In the genomic region with DNA sequence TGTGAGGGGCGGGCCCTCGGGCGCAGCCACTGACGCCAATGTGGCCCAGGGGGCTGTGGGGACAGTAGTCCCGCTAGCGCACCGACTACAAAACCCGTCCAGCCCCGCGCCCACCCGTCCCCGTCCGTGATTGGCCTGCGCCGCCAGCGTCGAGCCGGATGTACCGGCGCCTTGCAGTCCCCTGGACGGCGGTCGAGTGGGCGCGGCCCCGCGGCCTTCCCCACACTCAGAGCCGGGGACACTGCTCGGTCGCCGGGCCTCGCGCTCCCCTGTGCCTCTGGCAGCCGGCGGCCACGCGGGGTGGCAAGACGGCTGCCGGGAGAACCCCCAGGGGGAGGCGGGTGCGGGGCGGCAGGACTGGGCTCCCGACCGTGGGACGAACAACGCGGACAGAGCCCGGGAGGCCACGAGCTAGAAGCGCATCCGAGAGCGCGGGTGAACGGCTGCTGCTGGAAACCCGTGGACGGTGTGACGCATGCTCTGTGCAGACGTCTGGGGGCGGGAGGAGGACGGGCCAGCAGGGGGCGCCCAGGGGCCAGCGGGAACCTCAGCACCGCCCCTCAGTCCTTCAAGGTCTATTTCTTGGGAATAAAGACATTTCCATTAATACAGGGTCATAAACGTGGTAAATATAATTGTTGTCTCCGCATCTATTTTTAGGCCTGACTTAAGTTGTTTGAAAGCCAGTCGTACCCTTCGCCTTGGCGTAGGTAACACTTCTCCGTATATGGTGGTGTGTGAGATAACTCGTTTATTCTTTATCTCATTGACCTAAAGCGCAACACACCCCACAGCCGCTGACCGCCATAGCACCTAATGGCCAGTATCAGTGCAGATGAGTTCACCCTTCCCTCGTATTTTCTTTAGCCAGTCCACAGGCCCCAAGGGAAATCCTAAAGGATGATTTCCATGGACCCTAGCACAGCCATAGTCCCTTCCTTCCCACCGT, we compare ENCODE assay signal across 1 cellular context.
TF ChIP-seq lines count a peak whose summit lies in the region.

No MANE protein-coding gene starts in this region.

TF ChIP-seq in K562, 482 proteins besides CTCF, POLR2A, EP300 and RAD21 (continued from another document and continues in another):
- TF ChIP-seq, protein P1, sequence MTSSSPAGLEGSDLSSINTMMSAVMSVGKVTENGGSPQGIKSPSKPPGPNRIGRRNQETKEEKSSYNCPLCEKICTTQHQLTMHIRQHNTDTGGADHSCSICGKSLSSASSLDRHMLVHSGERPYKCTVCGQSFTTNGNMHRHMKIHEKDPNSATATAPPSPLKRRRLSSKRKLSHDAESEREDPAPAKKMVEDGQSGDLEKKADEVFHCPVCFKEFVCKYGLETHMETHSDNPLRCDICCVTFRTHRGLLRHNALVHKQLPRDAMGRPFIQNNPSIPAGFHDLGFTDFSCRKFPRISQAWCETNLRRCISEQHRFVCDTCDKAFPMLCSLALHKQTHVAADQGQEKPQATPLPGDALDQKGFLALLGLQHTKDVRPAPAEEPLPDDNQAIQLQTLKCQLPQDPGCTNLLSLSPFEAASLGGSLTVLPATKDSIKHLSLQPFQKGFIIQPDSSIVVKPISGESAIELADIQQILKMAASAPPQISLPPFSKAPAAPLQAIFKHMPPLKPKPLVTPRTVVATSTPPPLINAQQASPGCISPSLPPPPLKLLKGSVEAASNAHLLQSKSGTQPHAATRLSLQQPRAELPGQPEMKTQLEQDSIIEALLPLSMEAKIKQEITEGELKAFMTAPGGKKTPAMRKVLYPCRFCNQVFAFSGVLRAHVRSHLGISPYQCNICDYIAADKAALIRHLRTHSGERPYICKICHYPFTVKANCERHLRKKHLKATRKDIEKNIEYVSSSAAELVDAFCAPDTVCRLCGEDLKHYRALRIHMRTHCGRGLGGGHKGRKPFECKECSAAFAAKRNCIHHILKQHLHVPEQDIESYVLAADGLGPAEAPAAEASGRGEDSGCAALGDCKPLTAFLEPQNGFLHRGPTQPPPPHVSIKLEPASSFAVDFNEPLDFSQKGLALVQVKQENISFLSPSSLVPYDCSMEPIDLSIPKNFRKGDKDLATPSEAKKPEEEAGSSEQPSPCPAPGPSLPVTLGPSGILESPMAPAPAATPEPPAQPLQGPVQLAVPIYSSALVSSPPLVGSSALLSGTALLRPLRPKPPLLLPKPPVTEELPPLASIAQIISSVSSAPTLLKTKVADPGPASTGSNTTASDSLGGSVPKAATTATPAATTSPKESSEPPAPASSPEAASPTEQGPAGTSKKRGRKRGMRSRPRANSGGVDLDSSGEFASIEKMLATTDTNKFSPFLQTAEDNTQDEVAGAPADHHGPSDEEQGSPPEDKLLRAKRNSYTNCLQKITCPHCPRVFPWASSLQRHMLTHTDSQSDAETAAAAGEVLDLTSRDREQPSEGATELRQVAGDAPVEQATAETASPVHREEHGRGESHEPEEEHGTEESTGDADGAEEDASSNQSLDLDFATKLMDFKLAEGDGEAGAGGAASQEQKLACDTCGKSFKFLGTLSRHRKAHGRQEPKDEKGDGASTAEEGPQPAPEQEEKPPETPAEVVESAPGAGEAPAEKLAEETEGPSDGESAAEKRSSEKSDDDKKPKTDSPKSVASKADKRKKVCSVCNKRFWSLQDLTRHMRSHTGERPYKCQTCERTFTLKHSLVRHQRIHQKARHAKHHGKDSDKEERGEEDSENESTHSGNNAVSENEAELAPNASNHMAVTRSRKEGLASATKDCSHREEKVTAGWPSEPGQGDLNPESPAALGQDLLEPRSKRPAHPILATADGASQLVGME (CRISPR knock-in tag; IDR thresholded peaks at IDR 0.05) = 0 out of 2 replicates have a peak, but pooled peaks have one; percentile 31
- TF ChIP-seq, protein P2, sequence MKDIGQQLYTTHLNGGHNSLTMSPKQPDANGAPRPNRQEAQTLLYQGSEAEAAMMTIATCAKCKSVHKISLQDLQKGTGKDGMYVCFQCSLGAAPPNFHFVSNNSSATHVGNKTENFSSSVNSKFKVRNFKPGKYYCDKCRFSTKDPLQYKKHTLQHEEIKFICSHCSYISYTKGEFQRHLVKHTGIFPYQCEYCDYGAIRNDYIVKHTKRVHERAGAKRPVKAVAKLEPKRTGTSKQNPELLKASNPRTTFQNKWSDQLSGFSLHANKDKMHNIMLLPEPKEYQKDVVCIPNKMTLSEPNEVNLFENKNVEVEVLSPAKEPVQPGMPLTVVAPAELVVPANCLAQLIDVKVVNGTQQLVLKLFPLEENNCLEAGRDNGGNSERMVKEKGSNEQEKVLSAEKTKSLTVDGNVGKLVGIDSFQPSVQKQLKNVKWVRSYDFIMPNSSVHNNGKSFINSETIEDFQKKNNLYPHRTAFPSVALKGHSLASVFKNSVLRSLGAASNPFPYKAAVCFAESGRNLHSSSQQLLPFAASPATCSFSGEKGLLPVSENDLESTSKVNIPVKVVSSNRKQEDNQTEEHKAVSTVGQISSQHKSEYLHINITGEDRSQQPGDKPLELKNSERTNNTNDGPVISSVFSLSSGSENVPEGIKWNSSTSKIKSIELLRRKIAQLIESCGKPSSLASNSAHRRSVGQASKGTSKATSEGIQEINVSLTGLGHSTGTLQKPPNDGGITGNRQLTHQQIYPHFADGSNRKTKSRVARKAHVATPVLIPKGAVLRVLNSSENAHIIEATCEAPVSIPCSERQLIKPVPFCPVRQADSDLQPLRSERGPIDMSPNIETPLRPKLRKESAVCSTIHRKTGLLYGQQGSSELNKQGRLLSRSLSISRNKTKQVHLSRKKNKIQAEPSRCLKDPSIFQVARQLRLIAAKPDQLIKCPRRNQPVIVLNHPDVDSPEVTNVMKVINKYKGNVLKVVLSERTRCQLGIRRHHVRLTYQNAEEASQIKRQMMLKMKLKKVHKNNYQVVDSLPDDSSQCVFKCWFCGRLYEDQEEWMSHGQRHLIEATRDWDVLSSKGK (CRISPR knock-in tag; IDR thresholded peaks at IDR 0.05) = no peak
- peak; percentile 92 for TF ChIP-seq U2AF1 (optimal IDR thresholded peaks at IDR 0.05; ENCODE audit: low read depth, low read length)
- no peak; the same call in 1 of the 2 replicates for TF ChIP-seq ZNF175 (CRISPR knock-in tag; IDR thresholded peaks at IDR 0.05; ENCODE audit: low read depth)
- TF ChIP-seq, protein P3, sequence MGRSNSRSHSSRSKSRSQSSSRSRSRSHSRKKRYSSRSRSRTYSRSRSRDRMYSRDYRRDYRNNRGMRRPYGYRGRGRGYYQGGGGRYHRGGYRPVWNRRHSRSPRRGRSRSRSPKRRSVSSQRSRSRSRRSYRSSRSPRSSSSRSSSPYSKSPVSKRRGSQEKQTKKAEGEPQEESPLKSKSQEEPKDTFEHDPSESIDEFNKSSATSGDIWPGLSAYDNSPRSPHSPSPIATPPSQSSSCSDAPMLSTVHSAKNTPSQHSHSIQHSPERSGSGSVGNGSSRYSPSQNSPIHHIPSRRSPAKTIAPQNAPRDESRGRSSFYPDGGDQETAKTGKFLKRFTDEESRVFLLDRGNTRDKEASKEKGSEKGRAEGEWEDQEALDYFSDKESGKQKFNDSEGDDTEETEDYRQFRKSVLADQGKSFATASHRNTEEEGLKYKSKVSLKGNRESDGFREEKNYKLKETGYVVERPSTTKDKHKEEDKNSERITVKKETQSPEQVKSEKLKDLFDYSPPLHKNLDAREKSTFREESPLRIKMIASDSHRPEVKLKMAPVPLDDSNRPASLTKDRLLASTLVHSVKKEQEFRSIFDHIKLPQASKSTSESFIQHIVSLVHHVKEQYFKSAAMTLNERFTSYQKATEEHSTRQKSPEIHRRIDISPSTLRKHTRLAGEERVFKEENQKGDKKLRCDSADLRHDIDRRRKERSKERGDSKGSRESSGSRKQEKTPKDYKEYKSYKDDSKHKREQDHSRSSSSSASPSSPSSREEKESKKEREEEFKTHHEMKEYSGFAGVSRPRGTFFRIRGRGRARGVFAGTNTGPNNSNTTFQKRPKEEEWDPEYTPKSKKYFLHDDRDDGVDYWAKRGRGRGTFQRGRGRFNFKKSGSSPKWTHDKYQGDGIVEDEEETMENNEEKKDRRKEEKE (IDR thresholded peaks at IDR 0.05; ENCODE audit: borderline replicate concordance in 1 of 2, control insufficient read depth in 1 of 2, low read depth in 2 of 2, low read length in 1 of 2) = no peak; a peak in 1 of 4 replicates
- TF ChIP-seq POLR2H (tag; IDR thresholded peaks at IDR 0.05; ENCODE audit: low read depth) = peak; percentile 89
- TF ChIP-seq, protein P4, sequence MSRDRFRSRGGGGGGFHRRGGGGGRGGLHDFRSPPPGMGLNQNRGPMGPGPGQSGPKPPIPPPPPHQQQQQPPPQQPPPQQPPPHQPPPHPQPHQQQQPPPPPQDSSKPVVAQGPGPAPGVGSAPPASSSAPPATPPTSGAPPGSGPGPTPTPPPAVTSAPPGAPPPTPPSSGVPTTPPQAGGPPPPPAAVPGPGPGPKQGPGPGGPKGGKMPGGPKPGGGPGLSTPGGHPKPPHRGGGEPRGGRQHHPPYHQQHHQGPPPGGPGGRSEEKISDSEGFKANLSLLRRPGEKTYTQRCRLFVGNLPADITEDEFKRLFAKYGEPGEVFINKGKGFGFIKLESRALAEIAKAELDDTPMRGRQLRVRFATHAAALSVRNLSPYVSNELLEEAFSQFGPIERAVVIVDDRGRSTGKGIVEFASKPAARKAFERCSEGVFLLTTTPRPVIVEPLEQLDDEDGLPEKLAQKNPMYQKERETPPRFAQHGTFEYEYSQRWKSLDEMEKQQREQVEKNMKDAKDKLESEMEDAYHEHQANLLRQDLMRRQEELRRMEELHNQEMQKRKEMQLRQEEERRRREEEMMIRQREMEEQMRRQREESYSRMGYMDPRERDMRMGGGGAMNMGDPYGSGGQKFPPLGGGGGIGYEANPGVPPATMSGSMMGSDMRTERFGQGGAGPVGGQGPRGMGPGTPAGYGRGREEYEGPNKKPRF (IDR thresholded peaks at IDR 0.05; ENCODE audit: low read depth, low read length) = no peak
- TF ChIP-seq, protein P5, sequence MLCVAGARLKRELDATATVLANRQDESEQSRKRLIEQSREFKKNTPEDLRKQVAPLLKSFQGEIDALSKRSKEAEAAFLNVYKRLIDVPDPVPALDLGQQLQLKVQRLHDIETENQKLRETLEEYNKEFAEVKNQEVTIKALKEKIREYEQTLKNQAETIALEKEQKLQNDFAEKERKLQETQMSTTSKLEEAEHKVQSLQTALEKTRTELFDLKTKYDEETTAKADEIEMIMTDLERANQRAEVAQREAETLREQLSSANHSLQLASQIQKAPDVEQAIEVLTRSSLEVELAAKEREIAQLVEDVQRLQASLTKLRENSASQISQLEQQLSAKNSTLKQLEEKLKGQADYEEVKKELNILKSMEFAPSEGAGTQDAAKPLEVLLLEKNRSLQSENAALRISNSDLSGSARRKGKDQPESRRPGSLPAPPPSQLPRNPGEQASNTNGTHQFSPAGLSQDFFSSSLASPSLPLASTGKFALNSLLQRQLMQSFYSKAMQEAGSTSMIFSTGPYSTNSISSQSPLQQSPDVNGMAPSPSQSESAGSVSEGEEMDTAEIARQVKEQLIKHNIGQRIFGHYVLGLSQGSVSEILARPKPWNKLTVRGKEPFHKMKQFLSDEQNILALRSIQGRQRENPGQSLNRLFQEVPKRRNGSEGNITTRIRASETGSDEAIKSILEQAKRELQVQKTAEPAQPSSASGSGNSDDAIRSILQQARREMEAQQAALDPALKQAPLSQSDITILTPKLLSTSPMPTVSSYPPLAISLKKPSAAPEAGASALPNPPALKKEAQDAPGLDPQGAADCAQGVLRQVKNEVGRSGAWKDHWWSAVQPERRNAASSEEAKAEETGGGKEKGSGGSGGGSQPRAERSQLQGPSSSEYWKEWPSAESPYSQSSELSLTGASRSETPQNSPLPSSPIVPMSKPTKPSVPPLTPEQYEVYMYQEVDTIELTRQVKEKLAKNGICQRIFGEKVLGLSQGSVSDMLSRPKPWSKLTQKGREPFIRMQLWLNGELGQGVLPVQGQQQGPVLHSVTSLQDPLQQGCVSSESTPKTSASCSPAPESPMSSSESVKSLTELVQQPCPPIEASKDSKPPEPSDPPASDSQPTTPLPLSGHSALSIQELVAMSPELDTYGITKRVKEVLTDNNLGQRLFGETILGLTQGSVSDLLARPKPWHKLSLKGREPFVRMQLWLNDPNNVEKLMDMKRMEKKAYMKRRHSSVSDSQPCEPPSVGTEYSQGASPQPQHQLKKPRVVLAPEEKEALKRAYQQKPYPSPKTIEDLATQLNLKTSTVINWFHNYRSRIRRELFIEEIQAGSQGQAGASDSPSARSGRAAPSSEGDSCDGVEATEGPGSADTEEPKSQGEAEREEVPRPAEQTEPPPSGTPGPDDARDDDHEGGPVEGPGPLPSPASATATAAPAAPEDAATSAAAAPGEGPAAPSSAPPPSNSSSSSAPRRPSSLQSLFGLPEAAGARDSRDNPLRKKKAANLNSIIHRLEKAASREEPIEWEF (CRISPR knock-in tag; IDR thresholded peaks at IDR 0.05) = no peak
- TF ChIP-seq CBX2 (IDR thresholded peaks at IDR 0.05; ENCODE audit: insufficient read depth, low read length, poor library complexity, severe bottlenecking) = no peak
- TF ChIP-seq PHF8 (IDR thresholded peaks at IDR 0.05; ENCODE audit: borderline replicate concordance, low read length) = peak; percentile 98; the same call in 1 of the 2 replicates
- TF ChIP-seq PTTG1 (tag; IDR thresholded peaks at IDR 0.05; ENCODE audit: low read depth) = no peak
- no peak for TF ChIP-seq RBM39 (optimal IDR thresholded peaks at IDR 0.05; ENCODE audit: low read depth, low read length)
- no peak for TF ChIP-seq ZNF124 (CRISPR knock-in tag; IDR thresholded peaks at IDR 0.05)
- TF ChIP-seq KDM4B (IDR thresholded peaks at IDR 0.05; ENCODE audit: borderline replicate concordance in 2 of 2, low read depth in 1 of 2) = no peak
- peak; percentile 63; the same call in 1 of the 2 replicates for TF ChIP-seq E2F3 (CRISPR knock-in tag; IDR thresholded peaks at IDR 0.05)
- TF ChIP-seq SMARCA5 (IDR thresholded peaks at IDR 0.05) = peak; percentile 51
- TF ChIP-seq GABPA (tag; conservative IDR thresholded peaks at IDR 0.05; ENCODE audit: low read depth) = peak; percentile 90
- no peak for TF ChIP-seq TAF9B (IDR thresholded peaks at IDR 0.05; ENCODE audit: partially characterized antibody)
- no peak for TF ChIP-seq ZNF431 (CRISPR knock-in tag; IDR thresholded peaks at IDR 0.05)
- no peak; the same call in 1 of the 2 replicates for TF ChIP-seq ZNF584 (CRISPR knock-in tag; IDR thresholded peaks at IDR 0.05; ENCODE audit: low read depth)
- TF ChIP-seq, protein P6, sequence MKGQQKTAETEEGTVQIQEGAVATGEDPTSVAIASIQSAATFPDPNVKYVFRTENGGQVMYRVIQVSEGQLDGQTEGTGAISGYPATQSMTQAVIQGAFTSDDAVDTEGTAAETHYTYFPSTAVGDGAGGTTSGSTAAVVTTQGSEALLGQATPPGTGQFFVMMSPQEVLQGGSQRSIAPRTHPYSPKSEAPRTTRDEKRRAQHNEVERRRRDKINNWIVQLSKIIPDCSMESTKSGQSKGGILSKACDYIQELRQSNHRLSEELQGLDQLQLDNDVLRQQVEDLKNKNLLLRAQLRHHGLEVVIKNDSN (CRISPR knock-in tag; IDR thresholded peaks at IDR 0.05) = no peak
- peak; percentile 63 for TF ChIP-seq ARID1B (IDR thresholded peaks at IDR 0.05)
- TF ChIP-seq TCF7L2 (IDR thresholded peaks at IDR 0.05; ENCODE audit: low read depth, low read length) = no peak
- TF ChIP-seq NCOR1 (IDR thresholded peaks at IDR 0.05) = peak; percentile 48
- TF ChIP-seq MEF2A (IDR thresholded peaks at IDR 0.05; ENCODE audit: control insufficient read depth, low read depth, low read length) = no peak
- peak; percentile 31; the same call in 1 of the 2 replicates for TF ChIP-seq KAT7 (CRISPR knock-in tag; IDR thresholded peaks at IDR 0.05; ENCODE audit: borderline replicate concordance)
- no peak for TF ChIP-seq HNRNPUL1 (IDR thresholded peaks at IDR 0.05; ENCODE audit: low read length)
- TF ChIP-seq, protein P7, sequence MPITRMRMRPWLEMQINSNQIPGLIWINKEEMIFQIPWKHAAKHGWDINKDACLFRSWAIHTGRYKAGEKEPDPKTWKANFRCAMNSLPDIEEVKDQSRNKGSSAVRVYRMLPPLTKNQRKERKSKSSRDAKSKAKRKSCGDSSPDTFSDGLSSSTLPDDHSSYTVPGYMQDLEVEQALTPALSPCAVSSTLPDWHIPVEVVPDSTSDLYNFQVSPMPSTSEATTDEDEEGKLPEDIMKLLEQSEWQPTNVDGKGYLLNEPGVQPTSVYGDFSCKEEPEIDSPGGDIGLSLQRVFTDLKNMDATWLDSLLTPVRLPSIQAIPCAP (CRISPR knock-in tag; IDR thresholded peaks at IDR 0.05; ENCODE audit: borderline replicate concordance) = no peak
